ENCODE assay signal across 9 cellular contexts in the genomic region with DNA sequence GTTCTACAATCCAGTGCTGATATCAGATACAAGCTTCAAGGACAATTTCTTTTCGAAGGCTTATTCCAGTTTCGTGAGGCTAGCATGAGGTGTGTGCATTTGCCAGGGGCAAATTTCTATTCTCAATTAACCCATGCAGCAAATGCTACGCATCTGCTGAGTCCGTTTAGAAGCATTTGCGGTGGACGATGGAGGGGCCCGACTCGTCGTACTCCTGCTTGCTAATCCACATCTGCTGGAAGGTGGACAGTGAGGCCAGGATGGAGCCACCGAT. TPM values are rescaled to one million over a fixed set of nuclear protein-coding genes. Genes with fewer than 3 reads are reported as not detected.
DNase-seq lines count a peak whose midpoint lies in the region; ATAC-seq and TF ChIP-seq lines count a peak whose summit lies in the region.
"Had no signal": no experiment of that assay in that cellular context is flagged by ENCODE, and none has a peak within 500 bp of the region (broad histone marks: within the 10 kb centered on the region; RNA-seq: fewer than 3 reads in every experiment).

No MANE protein-coding gene starts in this region.

- H3K36me3 ChIP-seq in Karpas-422 (ENCODE audit: insufficient read depth, low read length) = peaks cover 27% of the 10 kb centered on the region
- H3K36me3 ChIP-seq in naive thymus-derived CD4-positive, alpha-beta T cell (ENCODE audit: control insufficient read depth in 2 of 3, insufficient read depth in 3 of 3, low read length in 3 of 3) = peaks cover 19 to 34% (median 22%) of the 10 kb centered on the region in 3 experiments

- DNase-seq in AG04449 (ENCODE audit: low read depth, low spot score) = no peak
- DNase-seq in Karpas-422 = no peak
- DNase-seq in naive thymus-derived CD4-positive, alpha-beta T cell = no peak
- DNase-seq in DMS79 (lab: John Stamatoyannopoulos, UW) = no peak
- no peak for DNase-seq in SIG-M5 (lab: John Stamatoyannopoulos, UW)
- DNase-seq in activated gamma-delta T cell treated with Interleukin-2 at 50 U/mL for 16 hours = no peak
- DNase-seq: NCI-H82 had no signal

- POLR2A ChIA-PET in AG04449 (lab: Yijun Ruan, JAX) = interaction anchor here (0.7 to 2.1 kb wide), 5 partner anchors 10 to 115 kb away, joined by 3 to 8 read pairs (median 4); partner anchors contain the start of gene BAHCC1
- POLR2A ChIA-PET in naive thymus-derived CD4-positive, alpha-beta T cell (lab: Charles Lee) = interaction anchor here (0.5 to 7.5 kb wide), 17 partner anchors 8 to 1159 kb away, joined by 3 to 65 read pairs (median 4); partner anchors contain the start of genes ARL16, FAAP100, HGS and NDUFAF8

- H3K36me3 Mint-ChIP-seq in naive thymus-derived CD4-positive, alpha-beta T cell = peaks cover 10 to 45% (median 34%) of the 10 kb centered on the region in 5 donors

- no peaks in the 10 kb centered on the region for H3K9me2 ChIP-seq in Karpas-422 (replicated peaks; ENCODE audit: insufficient read depth, low read length)

- H3K4me2 ChIP-seq in Karpas-422 (ENCODE audit: low read depth, low read length, poor library complexity, severe bottlenecking) = peak overlapping the region; percentile 84

- H3K27me3 Mint-ChIP-seq in naive thymus-derived CD4-positive, alpha-beta T cell = peaks cover 0 to 8% (median 0%) of the 10 kb centered on the region in 5 donors

- H3K9me3 Mint-ChIP-seq in naive thymus-derived CD4-positive, alpha-beta T cell = peaks cover 0 to 19% (median 0%) of the 10 kb centered on the region in 11 donors

- H3K27me3 ChIP-seq in Karpas-422 (ENCODE audit: low read length) = no peaks in the 10 kb centered on the region
- no peaks in the 10 kb centered on the region for H3K27me3 ChIP-seq in naive thymus-derived CD4-positive, alpha-beta T cell (ENCODE audit: control insufficient read depth in 2 of 2, insufficient read depth in 2 of 2, low read length in 2 of 2)

- H3K9ac ChIP-seq in Karpas-422 (ENCODE audit: low read length) = peak overlapping the region; percentile 96

- TF ChIP-seq CTCF in AG04449 (IDR thresholded peaks at IDR 0.05; ENCODE audit: insufficient read depth, low read length, missing control alignments) = no peak

- H3K9me3 ChIP-seq in Karpas-422 (ENCODE audit: low read length) = no peaks in the 10 kb centered on the region
- H3K9me3 ChIP-seq in naive thymus-derived CD4-positive, alpha-beta T cell (ENCODE audit: control insufficient read depth in 2 of 3, low read length in 3 of 3) = no peaks in the 10 kb centered on the region

- H3K4me3 ChIP-seq in AG04449 (ENCODE audit: low read depth, low read length) (peak overlapping the region; percentile 96), Karpas-422 (ENCODE audit: low read length) (peak overlapping the region; percentile 82)
- H3K4me3 ChIP-seq in naive thymus-derived CD4-positive, alpha-beta T cell (ENCODE audit: low read length) = peak overlapping the region; percentile 77

- intact Hi-C loops in naive thymus-derived CD4-positive, alpha-beta T cell (cut with micrococcal nuclease) = loop anchor here (5.0 to 10.0 kb wide), 6 partner anchors 113 to 1698 kb away; partner anchors contain the start of genes ARL16 (in 2 of the 2), BAHCC1 (in 2 of the 2), HGS (in 2 of the 2) and CCDC137 (in 1 of the 2)

- H3K4me1 Mint-ChIP-seq in naive thymus-derived CD4-positive, alpha-beta T cell = peaks cover 26 to 44% (median 39%) of the 10 kb centered on the region in 7 donors

- peak overlapping the region; percentile 91 to 100 (median 98) for H3K4me3 Mint-ChIP-seq in naive thymus-derived CD4-positive, alpha-beta T cell

- no peak overlapping the region for H2AFZ ChIP-seq in Karpas-422 (ENCODE audit: low read length)

- peaks cover 24% of the 10 kb centered on the region for H4K20me1 ChIP-seq in Karpas-422 (ENCODE audit: insufficient read depth, low read depth, low read length)

- H3K27ac ChIP-seq in Karpas-422 (ENCODE audit: low read length) (peak overlapping the region; percentile 78; the same call in 1 of the 2 replicates), cingulate gyrus (ENCODE audit: low read depth, low read length) (peak overlapping the region; percentile 78)
- H3K27ac ChIP-seq in naive thymus-derived CD4-positive, alpha-beta T cell (ENCODE audit: low read depth, low read length) = peak overlapping the region; percentile 68

- peaks cover 34% of the 10 kb centered on the region for H3K4me1 ChIP-seq in Karpas-422 (ENCODE audit: low read length)
- peaks cover 12 to 18% of the 10 kb centered on the region in 2 donors for H3K4me1 ChIP-seq in naive thymus-derived CD4-positive, alpha-beta T cell (ENCODE audit: control insufficient read depth in 2 of 2, insufficient read depth in 2 of 2, low read length in 2 of 2)

- ATAC-seq in naive thymus-derived CD4-positive, alpha-beta T cell = no peak
- ATAC-seq in HG03520 (IDR thresholded peaks at IDR 0.05; ENCODE audit: unreplicated experiment) = no peak

- CTCF ChIA-PET in AG04449 (lab: Yijun Ruan, JAX) = no interaction called here
- CTCF ChIA-PET in naive thymus-derived CD4-positive, alpha-beta T cell (lab: Charles Lee) = interaction anchor here (1.6 kb wide), 1 partner anchor 26 kb away, joined by 3 read pairs; no protein-coding TSS in a partner anchor

- peak overlapping the region; percentile 92 to 99 (median 95) for H3K27ac Mint-ChIP-seq in naive thymus-derived CD4-positive, alpha-beta T cell

- H3K79me2 ChIP-seq in Karpas-422 (ENCODE audit: low read length) = peaks cover 11% of the 10 kb centered on the region

RNA-seq across cellular contexts. Expression of gene ACTG1, which starts 2.1 kb away (rescaled TPM):
- 2,634 and 2,913 TPM in 2 replicates for total RNA-seq in Karpas-422 (2014; rRNA removed; shearing (Covaris generic); ENCODE audit: low replicate concordance)
- 1,000 to 10,000 TPM in 4 of 5 experiments, 100 to 1,000 TPM in 1; 971 to 4,639 (median 1,185) TPM for total RNA-seq in naive thymus-derived CD4-positive, alpha-beta T cell
- polyA plus RNA-seq in naive thymus-derived CD4-positive, alpha-beta T cell = 1,000 to 10,000 TPM; 1,098 to 1,433 TPM

RNA-seq across cellular contexts. Expression of gene FSCN2, which starts 17.7 kb away (rescaled TPM):
- 0.63 and 1.2 TPM in 2 replicates for total RNA-seq in Karpas-422 (2014; rRNA removed; shearing (Covaris generic); ENCODE audit: low replicate concordance)
- 1 to 10 TPM in 2 of 5 experiments, under 1 TPM in 3; 0.56 to 1.6 (median 0.70) TPM for total RNA-seq in naive thymus-derived CD4-positive, alpha-beta T cell
- not detected for polyA plus RNA-seq in naive thymus-derived CD4-positive, alpha-beta T cell

RNA-seq across cellular contexts. Expression of gene FAAP100, which starts 41.7 kb away (rescaled TPM):
- total RNA-seq in Karpas-422 (2014; rRNA removed; shearing (Covaris generic); ENCODE audit: low replicate concordance) = 14.8 and 30.9 TPM in 2 replicates
- 10 to 100 TPM; 28.8 to 57.0 (median 43.6) TPM for total RNA-seq in naive thymus-derived CD4-positive, alpha-beta T cell
- polyA plus RNA-seq in naive thymus-derived CD4-positive, alpha-beta T cell = 10 to 100 TPM in 1 of 2 donors, 1 to 10 TPM in 1; 9.0 to 20.1 TPM
